In genomic region chr19:40374084-40374483, GRCh38 we compare ENCODE assay signal across 1 cellular context.
TF ChIP-seq lines count a peak whose summit lies in the region.

No MANE protein-coding gene starts in this region.

TF ChIP-seq in A549, 52 proteins besides CTCF, POLR2A, EP300 and RAD21:
- TF ChIP-seq ZFP36 (IDR thresholded peaks at IDR 0.05; ENCODE audit: borderline replicate concordance, partially characterized antibody) (peak; percentile 71), POLR2AphosphoS2 (conservative IDR thresholded peaks at IDR 0.05; ENCODE audit: low read length) (no peak), CEBPB (IDR thresholded peaks at IDR 0.05) (no peak), HOXB13 (CRISPR knock-in tag; IDR thresholded peaks at IDR 0.05; ENCODE audit: low read depth) (no peak), KDM1A (IDR thresholded peaks at IDR 0.05; ENCODE audit: low read depth) (0 out of 2 replicates have a peak, but pooled peaks have one; percentile 54)
